8 cellular contexts compared by ENCODE assay signal in genomic region chr12:71639341-71639760, GRCh38. TPM values are rescaled to one million over a fixed set of nuclear protein-coding genes. Genes with fewer than 3 reads are reported as not detected.
A peak's percentile ranks its signal among the peaks of the same experiment; 100 is the strongest.
DNase-seq lines count a peak whose midpoint lies in the region; ATAC-seq and TF ChIP-seq lines count a peak whose summit lies in the region.

No MANE protein-coding gene starts in this region.

- no peak overlapping the region for H3K4me3 Mint-ChIP-seq in CD8-positive, alpha-beta memory T cell
- no peak overlapping the region for H3K4me3 Mint-ChIP-seq in mesothelial cell of epicardium

- no peaks in the 10 kb centered on the region for H3K79me2 ChIP-seq in PC-3 (ENCODE audit: low read length)

- H3K27ac Mint-ChIP-seq in CD8-positive, alpha-beta memory T cell, result peak overlapping the region in 7 of 8 donors; percentile 4 to 84 (median 38)
- H3K27ac Mint-ChIP-seq in mesothelial cell of epicardium, result no peak overlapping the region

- peak; percentile 46 for TF ChIP-seq CTCF in PC-3 (conservative IDR thresholded peaks at IDR 0.05; ENCODE audit: low read depth, low read length)
- TF ChIP-seq CTCF in mesothelial cell of epicardium (IDR thresholded peaks at IDR 0.05; ENCODE audit: unreplicated experiment), result no peak

- CTCF ChIA-PET in CD8-positive, alpha-beta memory T cell (lab: Charles Lee), result interaction anchor here (1.3 kb wide), 1 partner anchor 108 kb away, joined by 4 read pairs; no protein-coding TSS in a partner anchor
- CTCF ChIA-PET in PC-3 (lab: Charles Lee), result no interaction called here

- no peak overlapping the region for H3K9ac ChIP-seq in PC-3 (ENCODE audit: low read length)

- no peak overlapping the region for H2AFZ ChIP-seq in PC-3 (ENCODE audit: low read length)

- H3K9me3 ChIP-seq in CD8-positive, alpha-beta memory T cell (ENCODE audit: low read length), result no peaks in the 10 kb centered on the region
- no peaks in the 10 kb centered on the region for H3K9me3 ChIP-seq in PC-3 (ENCODE audit: low read length)

- H3F3A ChIP-seq in PC-3 (ENCODE audit: low read length, unreplicated experiment), result no peaks in the 10 kb centered on the region

- H3K9me2 ChIP-seq in PC-3 (replicated peaks; ENCODE audit: low read length), result no peaks in the 10 kb centered on the region

- H3K27me3 ChIP-seq in CD8-positive, alpha-beta memory T cell (ENCODE audit: insufficient read depth, low read length, poor library complexity, severe bottlenecking), result no peaks in the 10 kb centered on the region
- no peaks in the 10 kb centered on the region for H3K27me3 ChIP-seq in PC-3 (ENCODE audit: low read length)

- no TSS peak for BruUV-seq in PC-3 (replicated peaks; lab: Mats Ljungman, UMichigan)

- peaks cover 13 to 40% (median 35%) of the 10 kb centered on the region in 3 donors for H3K4me1 Mint-ChIP-seq in CD8-positive, alpha-beta memory T cell
- H3K4me1 Mint-ChIP-seq in mesothelial cell of epicardium, result peaks cover 13% of the 10 kb centered on the region

- POLR2A ChIA-PET in CD8-positive, alpha-beta memory T cell (lab: Charles Lee), result no interaction called here
- POLR2A ChIA-PET in PC-3 (lab: Charles Lee; ENCODE audit: unreplicated experiment), result no interaction called here

- no peaks in the 10 kb centered on the region for H3K4me1 ChIP-seq in CD8-positive, alpha-beta memory T cell (ENCODE audit: insufficient read depth, low read length)
- H3K4me1 ChIP-seq in PC-3 (ENCODE audit: insufficient read depth, low read length), result no peaks in the 10 kb centered on the region

- peaks cover 50% of the 10 kb centered on the region for H3K36me3 ChIP-seq in CD8-positive, alpha-beta memory T cell (ENCODE audit: insufficient read depth, low read length)
- peaks cover 52% of the 10 kb centered on the region for H3K36me3 ChIP-seq in PC-3 (ENCODE audit: low read depth, low read length)

- no peak overlapping the region for H3K4me3 ChIP-seq in CD8-positive, alpha-beta memory T cell (ENCODE audit: low read length)
- no peak overlapping the region for H3K4me3 ChIP-seq in PC-3 (ENCODE audit: low read length)

- H3K27ac ChIP-seq in CD8-positive, alpha-beta memory T cell (ENCODE audit: low read depth, low read length), result no peak overlapping the region
- no peak overlapping the region for H3K27ac ChIP-seq in PC-3 (ENCODE audit: low read length)

- intact Hi-C loops in PC-3 (cut with micrococcal nuclease), result loop anchor here (10.0 kb wide), 1 partner anchor 425 kb away; no protein-coding TSS in a partner anchor

- H3K4me2 ChIP-seq in PC-3 (ENCODE audit: low read length), result no peak overlapping the region

- peaks cover 10 to 85% (median 27%) of the 10 kb centered on the region in 3 donors for H3K36me3 Mint-ChIP-seq in CD8-positive, alpha-beta memory T cell
- peaks cover 25% of the 10 kb centered on the region for H3K36me3 Mint-ChIP-seq in mesothelial cell of epicardium

- no peak for DNase-seq in CD8-positive, alpha-beta memory T cell
- peak; percentile 22 for DNase-seq in PC-3
- peak; percentile 28 for DNase-seq in iPS-NIHi7 (ENCODE audit: extremely low spot score)
- DNase-seq in mesothelial cell of epicardium (ENCODE audit: low spot score in 2 of 2, unreplicated experiment in 2 of 2), result no peak
- DNase-seq in mucosa of gallbladder (ENCODE audit: low spot score), result no peak
- DNase-seq in OCI-M2 (lab: John Stamatoyannopoulos, UW; ENCODE audit: unreplicated experiment), result no peak
- DNase-seq in NCI-H1048 (lab: John Stamatoyannopoulos, UW), result no peak

- H4K20me1 ChIP-seq in PC-3 (ENCODE audit: low read length), result no peaks in the 10 kb centered on the region

- no peaks in the 10 kb centered on the region for H3K27me3 Mint-ChIP-seq in CD8-positive, alpha-beta memory T cell
- no peaks in the 10 kb centered on the region for H3K27me3 Mint-ChIP-seq in mesothelial cell of epicardium (ENCODE audit: low read depth)

- no peaks in the 10 kb centered on the region for H3K9me3 Mint-ChIP-seq in CD8-positive, alpha-beta memory T cell
- H3K9me3 Mint-ChIP-seq in mesothelial cell of epicardium, result no peaks in the 10 kb centered on the region

- ATAC-seq in GM19351 (IDR thresholded peaks at IDR 0.05; ENCODE audit: unreplicated experiment) (peak; percentile 48), PC-3 (peak; percentile 73)

RNA-seq across cellular contexts. Expression of gene ZFC3H1, which starts 24.3 kb away (rescaled TPM):
- total RNA-seq in CD8-positive, alpha-beta memory T cell, result 10 to 100 TPM; 37.5 to 42.6 TPM
- 27.9 TPM for polyA plus RNA-seq in CD8-positive, alpha-beta memory T cell
- 13.7 and 18.5 TPM in 2 replicates for total RNA-seq in PC-3 (2014; rRNA removed)
- 53.5 to 55.5 TPM (median 55.3 TPM) in 3 replicates for total RNA-seq in mesothelial cell of epicardium
- total RNA-seq in mucosa of gallbladder, result 36.4 TPM

RNA-seq across cellular contexts. Expression of gene THAP2, which starts 24.8 kb away (rescaled TPM):
- total RNA-seq in CD8-positive, alpha-beta memory T cell, result 1 to 10 TPM; 7.8 to 8.6 TPM
- 5.2 TPM for polyA plus RNA-seq in CD8-positive, alpha-beta memory T cell
- 1.2 and 2.4 TPM in 2 replicates for total RNA-seq in PC-3 (2014; rRNA removed)
- total RNA-seq in mesothelial cell of epicardium, result 7.8 to 8.9 TPM (median 8.9 TPM) in 3 replicates
- 5.0 TPM for total RNA-seq in mucosa of gallbladder

RNA-seq across cellular contexts. Expression of gene TMEM19, which starts 46.5 kb away (rescaled TPM):
- 10 to 100 TPM; 18.6 to 21.4 TPM for total RNA-seq in CD8-positive, alpha-beta memory T cell
- polyA plus RNA-seq in CD8-positive, alpha-beta memory T cell, result 33.6 TPM
- total RNA-seq in PC-3 (2014; rRNA removed), result 14.3 and 17.5 TPM in 2 replicates
- total RNA-seq in mesothelial cell of epicardium, result 14.0 to 20.2 TPM (median 17.3 TPM) in 3 replicates
- total RNA-seq in mucosa of gallbladder, result 46.0 TPM

Comparison
In these comparisons a context has a peak if more than half of its experiments do, and no peak if none do; other contexts are left out.
1. DNase-seq: peak in PC-3 (single experiment) and iPS-NIHi7 (single experiment); none in CD8-positive, alpha-beta memory T cell (0 of 5), mesothelial cell of epicardium (0 of 2), mucosa of gallbladder (single experiment), OCI-M2 (single experiment) and NCI-H1048 (single experiment).